11 cellular contexts compared by ENCODE assay signal in the genomic region with DNA sequence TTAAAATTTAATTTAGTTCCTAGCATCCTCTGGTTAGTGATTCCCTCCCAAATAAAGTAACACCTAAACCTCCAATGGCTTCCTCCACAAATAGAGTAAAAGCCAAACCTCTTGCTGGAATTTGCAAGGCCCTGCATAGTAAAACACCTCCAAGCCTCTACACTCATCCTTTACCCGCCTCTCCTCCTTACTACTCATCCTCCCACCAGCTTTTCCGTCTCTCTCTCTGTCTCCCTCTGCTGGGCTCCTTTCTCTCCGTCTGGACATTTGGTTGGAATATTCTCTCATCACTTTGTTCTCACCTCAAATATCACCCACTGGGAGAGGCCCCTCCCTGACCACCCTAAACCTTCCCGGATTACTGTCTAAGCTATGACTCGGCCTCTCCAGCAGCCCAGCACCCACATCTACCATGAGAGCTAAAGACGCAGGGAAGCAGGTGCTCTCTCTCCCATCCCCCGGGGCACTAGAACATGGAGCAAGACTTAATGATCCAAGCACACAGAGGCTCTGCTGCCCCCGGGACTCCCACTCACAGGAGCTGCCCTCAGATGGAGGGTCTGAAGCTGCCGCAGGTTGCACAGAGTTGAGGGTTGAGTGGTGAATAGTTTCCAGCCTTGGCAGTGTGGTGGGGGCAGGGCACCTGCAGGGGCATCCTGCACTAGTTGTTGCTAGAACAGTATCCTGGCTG.
DNase-seq lines count a peak whose midpoint lies in the region; ATAC-seq and TF ChIP-seq lines count a peak whose summit lies in the region.
"Had no signal": no experiment of that assay in that cellular context is flagged by ENCODE, and none has a peak within 500 bp of the region (broad histone marks: within the 10 kb centered on the region; RNA-seq: fewer than 3 reads in every experiment).

No MANE protein-coding gene starts in this region.

- H3K4me3 ChIP-seq in MG63 (no peak overlapping the region), astrocyte of the spinal cord (ENCODE audit: low read depth, low read length) (no peak overlapping the region)
- H3K4me3 ChIP-seq: thyroid gland had no signal

- H3K4me3 Mint-ChIP-seq in T-cell, result no peak overlapping the region
- H3K4me3 Mint-ChIP-seq: activated CD8-positive, alpha-beta memory T cell treated with anti-CD3 and anti-CD28 coated beads, Interleukin-2, amount 10 ng/mL, durations not matched to agents 7 days and 5 days had no signal

- no peaks in the 10 kb centered on the region for H3K36me3 ChIP-seq in MG63
- H3K36me3 ChIP-seq: thyroid gland had no signal

- peaks cover 0 to 1% (median 0%) of the 10 kb centered on the region in 3 donors for H3K4me1 Mint-ChIP-seq in T-cell
- H3K4me1 Mint-ChIP-seq: IgD-negative memory B cell had no signal

- H3K27ac Mint-ChIP-seq in T-cell, result no peak overlapping the region
- H3K27ac Mint-ChIP-seq: activated CD8-positive, alpha-beta memory T cell treated with anti-CD3 and anti-CD28 coated beads, Interleukin-2, amount 10 ng/mL, durations not matched to agents 7 days and 5 days had no signal

- CTCF ChIA-PET in T-cell (lab: Charles Lee), result no interaction called here

- peaks cover 3 to 4% of the 10 kb centered on the region in 2 donors for H3K27me3 Mint-ChIP-seq in T-cell
- H3K27me3 Mint-ChIP-seq: activated CD8-positive, alpha-beta memory T cell treated with anti-CD3 and anti-CD28 coated beads, Interleukin-2, amount 10 ng/mL, durations not matched to agents 7 days and 5 days had no signal

- H3K9me3 ChIP-seq in MG63, result no peaks in the 10 kb centered on the region
- H3K9me3 ChIP-seq: thyroid gland had no signal

- H3K27me3 ChIP-seq in MG63, result no peaks in the 10 kb centered on the region
- H3K27me3 ChIP-seq: thyroid gland had no signal

- H3K9me3 Mint-ChIP-seq in T-cell, result no peaks in the 10 kb centered on the region
- H3K9me3 Mint-ChIP-seq: IgD-negative memory B cell had no signal

- TF ChIP-seq CTCF in astrocyte of the spinal cord (IDR thresholded peaks at IDR 0.05; ENCODE audit: low read depth, low read length), result peak; percentile 49

- ATAC-seq in T-cell (replicated peaks in 1 of 4) (no peak), HG02884 (IDR thresholded peaks at IDR 0.05; ENCODE audit: unreplicated experiment) (no peak)
- ATAC-seq: activated CD8-positive, alpha-beta memory T cell treated with anti-CD3 and anti-CD28 coated beads, Interleukin-2, amount 10 ng/mL, durations not matched to agents 7 days and 5 days had no signal

- DNase-seq in EL (peak; percentile 38), MG63 (peak; percentile 19), astrocyte of the spinal cord (ENCODE audit: low read depth, low spot score) (no peak), lung microvascular endothelial cell (ENCODE audit: low read depth in 2 of 2) (peak; percentile 2 to 29), T-cell (no peak), DMS153 treated with DMSO at 0.1 percent for 48 hours (lab: John Stamatoyannopoulos, UW; ENCODE audit: unreplicated experiment) (no peak), epidermal melanocyte (ENCODE audit: insufficient read length, low spot score) (no peak)
- DNase-seq: activated CD8-positive, alpha-beta memory T cell treated with anti-CD3 and anti-CD28 coated beads, Interleukin-2, amount 10 ng/mL, durations not matched to agents 7 days and 5 days; thyroid gland had no signal

- in situ Hi-C loops in astrocyte of the spinal cord (cut with HindIII; ENCODE audit: low sequenced_read_pairs), result no loop called here

- H3K36me3 Mint-ChIP-seq in T-cell, result no peaks in the 10 kb centered on the region
- H3K36me3 Mint-ChIP-seq: activated CD8-positive, alpha-beta memory T cell treated with anti-CD3 and anti-CD28 coated beads, Interleukin-2, amount 10 ng/mL, durations not matched to agents 7 days and 5 days had no signal

- POLR2A ChIA-PET in T-cell (lab: Charles Lee), result no interaction called here

Comparison
In these comparisons a context has a peak if more than half of its experiments do, and no peak if none do; other contexts are left out.
1. DNase-seq: peak in EL (single experiment), MG63 (single experiment) and lung microvascular endothelial cell (2 of 2); none in astrocyte of the spinal cord (single experiment), T-cell (0 of 34), DMS153 treated with DMSO at 0.1 percent for 48 hours (single experiment) and epidermal melanocyte (single experiment).